15 cellular contexts compared by ENCODE assay signal in the genomic region with DNA sequence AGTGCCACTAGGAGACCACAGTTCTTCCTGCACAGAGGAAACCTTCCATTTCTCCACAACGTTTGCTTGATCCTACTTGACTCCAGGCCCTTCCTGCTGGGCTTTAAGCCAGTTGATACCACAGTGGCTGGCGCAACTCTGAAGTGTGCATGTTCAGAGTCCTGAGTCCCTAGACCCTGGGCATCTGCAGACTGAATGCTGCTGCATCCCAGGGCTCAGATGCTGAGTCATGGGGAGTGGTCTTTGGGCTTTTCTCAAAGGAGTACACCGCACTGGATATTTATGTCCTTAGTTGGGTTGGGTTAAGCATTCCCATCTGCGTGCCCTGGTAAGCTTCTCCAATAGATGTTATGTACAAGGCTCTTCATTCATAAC.
A peak's percentile ranks its signal among the peaks of the same experiment; 100 is the strongest.
DNase-seq lines count a peak whose midpoint lies in the region; ATAC-seq, FAIRE-seq and TF ChIP-seq lines count a peak whose summit lies in the region.
"Had no signal": no experiment of that assay in that cellular context is flagged by ENCODE, and none has a peak within 500 bp of the region (broad histone marks: within the 10 kb centered on the region; RNA-seq: fewer than 3 reads in every experiment).

No MANE protein-coding gene starts in this region.

- no peak overlapping the region for H3K18ac ChIP-seq in mesenchymal stem cell (ENCODE audit: low read depth in 1 of 2, low read length in 2 of 2)

- H3K4me1 Mint-ChIP-seq in astrocyte (ENCODE audit: low read depth, unreplicated experiment): peaks cover 16% of the 10 kb centered on the region

- peaks cover 6% of the 10 kb centered on the region for H3K4me1 ChIP-seq in astrocyte (ENCODE audit: insufficient read depth, low read length)
- peaks cover 5% of the 10 kb centered on the region for H3K4me1 ChIP-seq in mesenchymal stem cell (ENCODE audit: control insufficient read depth, insufficient read depth, low read depth, low read length)
- H3K4me1 ChIP-seq in smooth muscle cell (ENCODE audit: low read depth): no peaks in the 10 kb centered on the region
- H3K4me1 ChIP-seq in left lung: peaks cover 0 to 15% of the 10 kb centered on the region in 2 donors

- H3K79me2 ChIP-seq in astrocyte (ENCODE audit: insufficient read depth, low read length) (no peaks in the 10 kb centered on the region), smooth muscle cell (ENCODE audit: low read depth) (no peaks in the 10 kb centered on the region)

- H3K27me3 ChIP-seq in astrocyte (ENCODE audit: insufficient read depth, low read length) (no peaks in the 10 kb centered on the region), mesenchymal stem cell (ENCODE audit: control insufficient read depth in 1 of 2, insufficient read depth in 1 of 2, low read length in 2 of 2) (peaks cover 0 to under 1% of the 10 kb centered on the region in 2 experiments), smooth muscle cell (ENCODE audit: low read depth) (no peaks in the 10 kb centered on the region), left lung (no peaks in the 10 kb centered on the region)

- H3K9me3 Mint-ChIP-seq in astrocyte (ENCODE audit: unreplicated experiment): peaks cover 13% of the 10 kb centered on the region

- H3K4me2 ChIP-seq in astrocyte (ENCODE audit: low read length) (no peak overlapping the region), mesenchymal stem cell (ENCODE audit: low read length, poor library complexity, severe bottlenecking) (no peak overlapping the region), smooth muscle cell (no peak overlapping the region)
- H3K4me2 ChIP-seq: KMS-11 had no signal

- no peak overlapping the region for H3K27ac Mint-ChIP-seq in astrocyte (ENCODE audit: unreplicated experiment)

- no peaks in the 10 kb centered on the region for H4K20me1 ChIP-seq in astrocyte (ENCODE audit: insufficient read depth, low read length)
- no peaks in the 10 kb centered on the region for H4K20me1 ChIP-seq in smooth muscle cell (ENCODE audit: low read depth)

- no peaks in the 10 kb centered on the region for H3F3A ChIP-seq in smooth muscle cell (ENCODE audit: low read depth)

- no peak overlapping the region for H3K4me3 Mint-ChIP-seq in astrocyte (ENCODE audit: unreplicated experiment)
- H3K4me3 Mint-ChIP-seq: CD14-positive monocyte had no signal

- intact Hi-C loops in left lung (cut with DNase I): no loop called here

- H2AFZ ChIP-seq in astrocyte (ENCODE audit: low read depth, low read length): no peak overlapping the region
- no peak overlapping the region for H2AFZ ChIP-seq in mesenchymal stem cell (ENCODE audit: low read depth, low read length)
- no peak overlapping the region for H2AFZ ChIP-seq in smooth muscle cell (ENCODE audit: low read depth)
- H2AFZ ChIP-seq: GM23248 had no signal

- no peak overlapping the region for H3K14ac ChIP-seq in mesenchymal stem cell (ENCODE audit: low read length in 2 of 2)

- H3K36me3 ChIP-seq in astrocyte (ENCODE audit: insufficient read depth, low read length): no peaks in the 10 kb centered on the region
- peaks cover 0 to 12% of the 10 kb centered on the region in 2 experiments for H3K36me3 ChIP-seq in mesenchymal stem cell (ENCODE audit: control insufficient read depth in 1 of 2, insufficient read depth in 2 of 2, low read depth in 1 of 2, low read length in 2 of 2)
- no peaks in the 10 kb centered on the region for H3K36me3 ChIP-seq in smooth muscle cell (ENCODE audit: low read depth)
- no peaks in the 10 kb centered on the region for H3K36me3 ChIP-seq in left lung

- ATAC-seq in left lung: no peak

- no peak overlapping the region for H2AK5ac ChIP-seq in mesenchymal stem cell (ENCODE audit: low read length, severe bottlenecking)

- no peak overlapping the region for H2BK120ac ChIP-seq in mesenchymal stem cell (ENCODE audit: low read depth, low read length)

- no peak overlapping the region for H4K91ac ChIP-seq in mesenchymal stem cell (ENCODE audit: low read length)

- no peaks in the 10 kb centered on the region for H3K27me3 Mint-ChIP-seq in astrocyte (ENCODE audit: low read depth, unreplicated experiment)

- no peak overlapping the region for H3K9ac ChIP-seq in astrocyte (ENCODE audit: low read length)
- no peak overlapping the region for H3K9ac ChIP-seq in mesenchymal stem cell (ENCODE audit: low read length)
- H3K9ac ChIP-seq in smooth muscle cell (ENCODE audit: low read depth): no peak overlapping the region
- H3K9ac ChIP-seq: GM23248, KMS-11 had no signal

- no peak overlapping the region for H2BK5ac ChIP-seq in mesenchymal stem cell (ENCODE audit: low read depth, low read length, poor library complexity, severe bottlenecking)

- peak overlapping the region; percentile 19 for H4K8ac ChIP-seq in mesenchymal stem cell (ENCODE audit: low read length)

- DNase-seq in HS-27A (ENCODE audit: low read depth) (peak; percentile 70), astrocyte (ENCODE audit: low read depth) (peak; percentile 20), mesenchymal stem cell (peak; percentile 32), germinal center (ENCODE audit: low spot score) (no peak), NCI-H2171 treated with DMSO at 0.1 percent for 48 hours (lab: John Stamatoyannopoulos, UW) (no peak), smooth muscle cell (lab: John Stamatoyannopoulos, UW; ENCODE audit: unreplicated experiment) (no peak), left lung (no peak)
- DNase-seq: DMS79; GF-D8; GM23248; NCI-H1930; NCI-H524; NK-92 treated with Interleukin-12 subunit alpha and Interleukin-12 subunit beta, amount 100 ng/mL, for 24 hours had no signal

- peaks cover 22% of the 10 kb centered on the region for H3K79me1 ChIP-seq in mesenchymal stem cell (replicated peaks; ENCODE audit: low read length, poor library complexity, severe bottlenecking)

- 71% methylated on average over 4 of the region's 4 CpGs for WGBS in mesenchymal stem cell
- WGBS in smooth muscle cell (ENCODE audit: low lambda C conversion rate): 68% methylated on average over 4 of the region's 4 CpGs

- H3K36me3 Mint-ChIP-seq in astrocyte (ENCODE audit: low read depth, unreplicated experiment): peaks cover 8% of the 10 kb centered on the region

- peak overlapping the region in 1 of 2 experiments; percentile 7 for H2BK12ac ChIP-seq in mesenchymal stem cell (ENCODE audit: low read length in 2 of 2)

- no peaks in the 10 kb centered on the region for H3K9me3 ChIP-seq in astrocyte (ENCODE audit: insufficient read depth, low read depth, low read length)
- peaks cover 3% of the 10 kb centered on the region for H3K9me3 ChIP-seq in mesenchymal stem cell (ENCODE audit: control insufficient read depth, low read length)
- H3K9me3 ChIP-seq in smooth muscle cell (replicated peaks; ENCODE audit: low read depth): no peaks in the 10 kb centered on the region
- peaks cover 0 to 8% of the 10 kb centered on the region in 2 donors for H3K9me3 ChIP-seq in left lung

- TF ChIP-seq CTCF in astrocyte (IDR thresholded peaks at IDR 0.05; ENCODE audit: insufficient read depth, low read depth, low read length) (no peak), smooth muscle cell (IDR thresholded peaks at IDR 0.05; ENCODE audit: borderline replicate concordance, insufficient read depth, poor library complexity, severe bottlenecking) (no peak), left lung (IDR thresholded peaks at IDR 0.05) (no peak)

- H3K4me3 ChIP-seq in astrocyte (ENCODE audit: insufficient read depth, low read depth, low read length) (no peak overlapping the region), mesenchymal stem cell (ENCODE audit: insufficient read depth in 1 of 2, low read depth in 1 of 2, low read length in 2 of 2) (no peak overlapping the region), smooth muscle cell (no peak overlapping the region), left lung (no peak overlapping the region)
- H3K4me3 ChIP-seq: GM23248 had no signal

- FAIRE-seq in astrocyte (lab: Jason Lieb, UNC): no peak

- H3K4ac ChIP-seq in mesenchymal stem cell (ENCODE audit: low read depth in 1 of 2, low read length in 2 of 2): no peak overlapping the region

- H2BK15ac ChIP-seq in mesenchymal stem cell (ENCODE audit: low read depth, poor library complexity, severe bottlenecking): no peak overlapping the region

- H3K27ac ChIP-seq in astrocyte (ENCODE audit: low read depth, low read length) (no peak overlapping the region), mesenchymal stem cell (ENCODE audit: low read length, poor library complexity, severe bottlenecking) (no peak overlapping the region), smooth muscle cell (ENCODE audit: low read depth) (no peak overlapping the region), left lung (no peak overlapping the region)
- H3K27ac ChIP-seq: GM23248, KMS-11 had no signal

- no peak overlapping the region for H3K23ac ChIP-seq in mesenchymal stem cell (ENCODE audit: low read length in 2 of 2)

Comparison
In these comparisons a context has a peak if more than half of its experiments do, and no peak if none do; other contexts are left out.
1. DNase-seq: peak in HS-27A (single experiment), astrocyte (single experiment) and mesenchymal stem cell (single experiment); none in germinal center (single experiment), NCI-H2171 treated with DMSO at 0.1 percent for 48 hours (single experiment), smooth muscle cell (single experiment) and left lung (0 of 2).